Comparison of ENCODE assay signal across 14 cellular contexts in the genomic region with DNA sequence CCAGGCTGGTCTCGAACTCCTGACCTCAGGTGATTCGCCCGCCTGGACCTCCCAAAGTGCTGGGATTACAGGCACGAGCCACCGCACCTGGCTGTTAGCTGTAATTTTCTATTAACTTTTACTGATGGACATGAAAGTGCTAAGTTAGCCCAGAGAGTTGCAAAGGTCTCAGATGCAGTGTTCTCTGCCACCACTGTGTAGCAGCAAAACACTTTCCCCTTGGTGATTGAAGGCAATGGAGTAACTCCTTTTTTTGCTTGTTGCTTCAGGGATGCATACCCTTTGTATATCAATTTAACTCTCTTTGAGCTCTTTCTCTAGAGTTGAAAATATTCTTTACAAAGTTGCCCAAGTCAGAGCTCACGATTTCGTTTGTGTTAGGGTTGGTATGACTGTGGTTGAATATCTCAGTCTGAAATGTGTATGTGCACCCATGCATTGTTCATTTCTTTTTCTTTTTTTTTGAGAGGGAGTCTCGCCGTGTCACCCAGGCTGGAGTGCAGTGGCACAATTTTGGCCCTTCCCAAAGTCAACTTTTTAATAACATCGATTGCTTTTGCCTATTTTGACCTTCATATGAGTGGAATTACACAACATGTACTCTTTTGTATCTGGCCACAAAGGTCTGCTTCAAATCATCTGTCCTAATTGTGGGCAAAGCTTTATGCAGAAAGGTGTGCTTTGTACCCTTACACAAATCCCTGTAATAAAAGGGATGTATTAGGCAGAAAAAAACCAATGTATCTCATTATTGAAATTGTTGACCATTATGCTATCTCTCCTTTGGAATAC. TPM values are rescaled to one million over a fixed set of nuclear protein-coding genes. Genes with fewer than 3 reads are reported as not detected.
A peak's percentile ranks its signal among the peaks of the same experiment; 100 is the strongest.
DNase-seq lines count a peak whose midpoint lies in the region; ATAC-seq and TF ChIP-seq lines count a peak whose summit lies in the region.
"Had no signal": no experiment of that assay in that cellular context is flagged by ENCODE, and none has a peak within 500 bp of the region (broad histone marks: within the 10 kb centered on the region; RNA-seq: fewer than 3 reads in every experiment).

No MANE protein-coding gene starts in this region.

- TF ChIP-seq CTCF in GM23338 (conservative IDR thresholded peaks at IDR 0.05; ENCODE audit: low read depth in 2 of 2) (peak; percentile 12 to 21; a peak in 1 of 4 replicates), gastroesophageal sphincter (IDR thresholded peaks at IDR 0.05) (peak in 3 of 4 experiments; percentile 8 to 34 (median 10))

- H3K36me3 ChIP-seq in GM23338 (ENCODE audit: insufficient read depth) (peaks cover 74% of the 10 kb centered on the region), gastroesophageal sphincter (peaks cover 0 to 100% of the 10 kb centered on the region in 2 donors)

- H3F3A ChIP-seq in GM23338 (replicated peaks; ENCODE audit: low read depth), result peaks cover 30% of the 10 kb centered on the region; the same call in 1 of the 2 replicates

- H3K4me1 ChIP-seq in GM23338 (ENCODE audit: insufficient read depth) (no peaks in the 10 kb centered on the region), gastroesophageal sphincter (peaks cover 0 to 9% (median 0%) of the 10 kb centered on the region in 3 donors)
- H3K4me1 ChIP-seq: esophagus squamous epithelium, sigmoid colon had no signal

- peaks cover 29% of the 10 kb centered on the region for H3K79me2 ChIP-seq in GM23338 (replicated peaks; ENCODE audit: insufficient read depth)

- no peaks in the 10 kb centered on the region for H3K9me2 ChIP-seq in GM23338 (ENCODE audit: insufficient read depth)

- H3K27me3 Mint-ChIP-seq in GM23338 (ENCODE audit: insufficient read depth, low read depth, poor library complexity) (peaks cover 6% of the 10 kb centered on the region), T-helper 17 cell (no peaks in the 10 kb centered on the region)

- no peak overlapping the region for H3K27ac Mint-ChIP-seq in GM23338
- H3K27ac Mint-ChIP-seq in T-helper 17 cell, result peak overlapping the region; percentile 69

- WGBS in gastroesophageal sphincter (ENCODE audit: low coverage in 1 of 2), 2 donors, result 82 to 89% methylated on average over 3 to 7 of the region's 10 CpGs

- H3K4me3 Mint-ChIP-seq in GM23338 (no peak overlapping the region), T-helper 17 cell (no peak overlapping the region)

- H3K27ac ChIP-seq in GM23338 (ENCODE audit: low read depth), result peak overlapping the region; percentile 64; the same call in 1 of the 2 replicates
- no peak overlapping the region for H3K27ac ChIP-seq in gastroesophageal sphincter
- H3K27ac ChIP-seq: esophagus squamous epithelium, sigmoid colon had no signal

- peak; percentile 12 for DNase-seq in AG08396 (ENCODE audit: low spot score)
- DNase-seq in GM23338 (ENCODE audit: low spot score), result peak; percentile 26
- DNase-seq in T-helper 17 cell, result no peak
- DNase-seq in activated CD4-positive, alpha-beta T cell treated with anti-CD3 and anti-CD28 coated beads, Interleukin-2, amount 50 U/mL, for 1 hour, result no peak
- DNase-seq: activated gamma-delta T cell, C1 segment of cervical spinal cord, esophagus squamous epithelium, GF-D8, KG1, sigmoid colon had no signal

- peak; percentile 44; the same call in 1 of the 3 replicates for ATAC-seq in GM23338
- ATAC-seq in T-helper 17 cell, result no peak
- ATAC-seq in gastroesophageal sphincter, result no peak
- no peak for ATAC-seq in GM18519 (IDR thresholded peaks at IDR 0.05; ENCODE audit: low FRiP score, unreplicated experiment)
- ATAC-seq in HG02981 (IDR thresholded peaks at IDR 0.05; ENCODE audit: unreplicated experiment), result no peak
- ATAC-seq in HG02938 (IDR thresholded peaks at IDR 0.05; ENCODE audit: unreplicated experiment), result no peak

- peaks cover 10% of the 10 kb centered on the region; the same call in 1 of the 2 replicates for H4K20me1 ChIP-seq in GM23338 (replicated peaks; ENCODE audit: insufficient read depth)

- H3K4me2 ChIP-seq in GM23338, result no peak overlapping the region

- H3K27me3 ChIP-seq in GM23338 (ENCODE audit: insufficient read depth), result no peaks in the 10 kb centered on the region
- H3K27me3 ChIP-seq in gastroesophageal sphincter, result no peaks in the 10 kb centered on the region
- H3K27me3 ChIP-seq: esophagus squamous epithelium, sigmoid colon had no signal

- TF ChIP-seq POLR2A in gastroesophageal sphincter (IDR thresholded peaks at IDR 0.05), result no peak

- peaks cover 7% of the 10 kb centered on the region; the same call in 2 of the 3 replicates for H3K9me3 Mint-ChIP-seq in GM23338

- no peak overlapping the region for H2AFZ ChIP-seq in GM23338

- H3K4me1 Mint-ChIP-seq in GM23338, result no peaks in the 10 kb centered on the region
- peaks cover 3% of the 10 kb centered on the region for H3K4me1 Mint-ChIP-seq in T-helper 17 cell

- peaks cover 99% of the 10 kb centered on the region for H3K36me3 Mint-ChIP-seq in GM23338 (ENCODE audit: low read depth)
- peaks cover 4% of the 10 kb centered on the region for H3K36me3 Mint-ChIP-seq in T-helper 17 cell (ENCODE audit: low read depth)

- no peaks in the 10 kb centered on the region for H3K9me3 ChIP-seq in T-helper 17 cell (ENCODE audit: control insufficient read depth, low read length, poor library complexity, severe bottlenecking)
- peaks cover 0 to 10% (median 0%) of the 10 kb centered on the region in 3 donors for H3K9me3 ChIP-seq in gastroesophageal sphincter

- H3K4me3 ChIP-seq in GM23338, result no peak overlapping the region
- H3K4me3 ChIP-seq in gastroesophageal sphincter, result no peak overlapping the region
- H3K4me3 ChIP-seq: esophagus squamous epithelium, sigmoid colon had no signal

- no peak for TF ChIP-seq EP300 in gastroesophageal sphincter (IDR thresholded peaks at IDR 0.05)

TF ChIP-seq in GM23338, 12 proteins besides CTCF, POLR2A, EP300 and RAD21:
- TF ChIP-seq, protein P1, sequence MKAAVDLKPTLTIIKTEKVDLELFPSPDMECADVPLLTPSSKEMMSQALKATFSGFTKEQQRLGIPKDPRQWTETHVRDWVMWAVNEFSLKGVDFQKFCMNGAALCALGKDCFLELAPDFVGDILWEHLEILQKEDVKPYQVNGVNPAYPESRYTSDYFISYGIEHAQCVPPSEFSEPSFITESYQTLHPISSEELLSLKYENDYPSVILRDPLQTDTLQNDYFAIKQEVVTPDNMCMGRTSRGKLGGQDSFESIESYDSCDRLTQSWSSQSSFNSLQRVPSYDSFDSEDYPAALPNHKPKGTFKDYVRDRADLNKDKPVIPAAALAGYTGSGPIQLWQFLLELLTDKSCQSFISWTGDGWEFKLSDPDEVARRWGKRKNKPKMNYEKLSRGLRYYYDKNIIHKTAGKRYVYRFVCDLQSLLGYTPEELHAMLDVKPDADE (IDR thresholded peaks at IDR 0.05), result no peak
- TF ChIP-seq EZH2 (IDR thresholded peaks at IDR 0.05; ENCODE audit: low read depth, unreplicated experiment) (no peak), STAT1 (IDR thresholded peaks at IDR 0.05; ENCODE audit: unreplicated experiment) (no peak)
- TF ChIP-seq, protein P2, sequence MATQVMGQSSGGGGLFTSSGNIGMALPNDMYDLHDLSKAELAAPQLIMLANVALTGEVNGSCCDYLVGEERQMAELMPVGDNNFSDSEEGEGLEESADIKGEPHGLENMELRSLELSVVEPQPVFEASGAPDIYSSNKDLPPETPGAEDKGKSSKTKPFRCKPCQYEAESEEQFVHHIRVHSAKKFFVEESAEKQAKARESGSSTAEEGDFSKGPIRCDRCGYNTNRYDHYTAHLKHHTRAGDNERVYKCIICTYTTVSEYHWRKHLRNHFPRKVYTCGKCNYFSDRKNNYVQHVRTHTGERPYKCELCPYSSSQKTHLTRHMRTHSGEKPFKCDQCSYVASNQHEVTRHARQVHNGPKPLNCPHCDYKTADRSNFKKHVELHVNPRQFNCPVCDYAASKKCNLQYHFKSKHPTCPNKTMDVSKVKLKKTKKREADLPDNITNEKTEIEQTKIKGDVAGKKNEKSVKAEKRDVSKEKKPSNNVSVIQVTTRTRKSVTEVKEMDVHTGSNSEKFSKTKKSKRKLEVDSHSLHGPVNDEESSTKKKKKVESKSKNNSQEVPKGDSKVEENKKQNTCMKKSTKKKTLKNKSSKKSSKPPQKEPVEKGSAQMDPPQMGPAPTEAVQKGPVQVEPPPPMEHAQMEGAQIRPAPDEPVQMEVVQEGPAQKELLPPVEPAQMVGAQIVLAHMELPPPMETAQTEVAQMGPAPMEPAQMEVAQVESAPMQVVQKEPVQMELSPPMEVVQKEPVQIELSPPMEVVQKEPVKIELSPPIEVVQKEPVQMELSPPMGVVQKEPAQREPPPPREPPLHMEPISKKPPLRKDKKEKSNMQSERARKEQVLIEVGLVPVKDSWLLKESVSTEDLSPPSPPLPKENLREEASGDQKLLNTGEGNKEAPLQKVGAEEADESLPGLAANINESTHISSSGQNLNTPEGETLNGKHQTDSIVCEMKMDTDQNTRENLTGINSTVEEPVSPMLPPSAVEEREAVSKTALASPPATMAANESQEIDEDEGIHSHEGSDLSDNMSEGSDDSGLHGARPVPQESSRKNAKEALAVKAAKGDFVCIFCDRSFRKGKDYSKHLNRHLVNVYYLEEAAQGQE (IDR thresholded peaks at IDR 0.05; ENCODE audit: unreplicated experiment), result no peak

RNA-seq across cellular contexts. Expression of a gene that starts 52.6 kb away (rescaled TPM):
- 219 and 242 TPM in 2 replicates for total RNA-seq in GM23338 (2014; rRNA removed; shearing (Covaris generic))
- polyA plus RNA-seq in GM23338 (2016; fragmentation: Nextera tagmentation; extraction: Ambion mirVana), result 184 and 204 TPM in 2 replicates
- 100 to 1,000 TPM; 127 to 141 TPM for total RNA-seq in T-helper 17 cell
- 100 to 1,000 TPM; 116 to 173 (median 154) TPM for total RNA-seq in gastroesophageal sphincter

Comparison
In these comparisons a context has a peak if more than half of its experiments do, and no peak if none do; other contexts are left out.
1. DNase-seq: peak in AG08396 (single experiment) and GM23338 (single experiment); none in T-helper 17 cell (0 of 3) and activated CD4-positive, alpha-beta T cell treated with anti-CD3 and anti-CD28 coated beads, Interleukin-2, amount 50 U/mL, for 1 hour (single experiment).